ENCODE assay signal across 20 cellular contexts in the genomic region with DNA sequence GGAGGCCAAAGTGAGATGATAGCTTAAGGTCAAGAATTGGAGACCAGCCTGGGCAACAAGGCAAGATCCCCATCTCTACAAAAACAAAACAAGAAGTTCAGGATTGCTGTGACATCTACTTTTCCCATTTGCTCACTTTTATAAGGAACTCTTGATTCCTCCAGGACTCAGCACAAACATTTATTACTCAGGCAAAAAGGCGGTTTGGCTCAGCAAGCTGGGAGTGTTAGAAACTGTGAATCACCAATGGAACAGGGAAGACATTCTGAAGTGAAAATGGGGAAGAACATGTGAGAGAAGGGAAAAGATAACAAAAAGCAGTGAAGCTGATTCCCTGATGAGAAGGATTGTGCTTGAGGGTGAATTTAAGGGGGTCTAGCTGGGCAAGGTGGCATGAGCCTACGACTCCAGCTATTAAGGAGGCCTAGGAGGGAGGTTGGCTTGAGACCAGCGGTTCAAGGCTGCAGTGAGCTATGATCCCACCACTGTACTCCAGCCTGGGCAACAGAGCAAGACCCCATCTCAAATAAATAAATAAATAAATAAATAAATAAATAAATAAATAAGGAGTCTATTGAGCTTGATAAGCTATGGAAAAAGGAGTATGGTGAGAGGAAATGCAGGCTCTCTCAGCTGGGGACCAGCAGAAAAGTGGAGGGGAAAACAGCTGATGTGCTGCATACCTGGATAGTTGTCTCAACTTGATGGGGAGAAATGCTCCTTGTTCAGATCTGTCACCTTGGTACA.
"Had no signal": no experiment of that assay in that cellular context is flagged by ENCODE, and none has a peak within 500 bp of the region (broad histone marks: within the 10 kb centered on the region; RNA-seq: fewer than 3 reads in every experiment).

No MANE protein-coding gene starts in this region.

- FAIRE-seq: astrocyte had no signal

- DNase-seq: activated naive CD4-positive, alpha-beta T cell; activated T-cell treated with anti-CD3 and anti-CD28 coated beads, Interleukin-2, amount 50 U/mL, for 1 hour; adrenal gland; cortex of kidney; endodermal cell; foreskin melanocyte; naive thymus-derived CD4-positive, alpha-beta T cell; occipital lobe; sigmoid colon; stimulated activated CD4-positive, alpha-beta T cell treated with anti-CD3 and anti-CD28 coated beads, Interleukin-4, amount 100 ng/mL, for 1 hour; stimulated activated naive CD4-positive, alpha-beta T cell; T-helper 1 cell; thyroid gland had no signal

- H3K4me3 ChIP-seq: adrenal gland, breast epithelium, lung, sigmoid colon, thyroid gland had no signal

- H3K27ac ChIP-seq: adrenal gland, epithelial cell of prostate, sigmoid colon, thyroid gland had no signal

- H3K27me3 ChIP-seq: breast epithelium, sigmoid colon, thyroid gland had no signal

- H3K36me3 ChIP-seq: adrenal gland, breast epithelium, sigmoid colon, thyroid gland had no signal

- ATAC-seq: activated T-helper 17 cell treated with anti-CD3 and anti-CD28 coated beads, Interleukin-2, amount 50 U/mL, for 72 hours; left lobe of liver; naive thymus-derived CD4-positive, alpha-beta T cell; WTC11 had no signal

- H3K9me3 ChIP-seq: adrenal gland, breast epithelium, sigmoid colon, thyroid gland had no signal
